ENCODE assay signal across 8 cellular contexts in genomic region chr5:134289509-134290113, GRCh38.
A peak's percentile ranks its signal among the peaks of the same experiment; 100 is the strongest.
DNase-seq lines count a peak whose midpoint lies in the region; ATAC-seq and TF ChIP-seq lines count a peak whose summit lies in the region.

No MANE protein-coding gene starts in this region.

- H3K4me3 Mint-ChIP-seq in activated naive CD8-positive, alpha-beta T cell treated with anti-CD3 and anti-CD28 coated beads, Interleukin-2, amount 10 ng/mL, durations not matched to agents 7 days and 5 days, result no peak overlapping the region

- no peaks in the 10 kb centered on the region for H3K27me3 ChIP-seq in PC-3 (ENCODE audit: low read length)

- no peak overlapping the region for H3K9ac ChIP-seq in PC-3 (ENCODE audit: low read length)

- peaks cover 17% of the 10 kb centered on the region for H3K27me3 Mint-ChIP-seq in activated naive CD8-positive, alpha-beta T cell treated with anti-CD3 and anti-CD28 coated beads, Interleukin-2, amount 10 ng/mL, durations not matched to agents 7 days and 5 days

- ATAC-seq in PC-3 (peak; percentile 89), Right ventricle myocardium superior (ENCODE audit: poor library complexity) (peak; percentile 95), HG03460 (IDR thresholded peaks at IDR 0.05; ENCODE audit: unreplicated experiment) (no peak), GM19467 (IDR thresholded peaks at IDR 0.05; ENCODE audit: unreplicated experiment) (no peak)
- ATAC-seq in activated naive CD8-positive, alpha-beta T cell treated with anti-CD3 and anti-CD28 coated beads, Interleukin-2, amount 10 ng/mL, durations not matched to agents 7 days and 5 days (ENCODE audit: low read depth), result peak; percentile 73

- DNase-seq in DMS53 treated with DMSO at 0.1 percent for 48 hours (lab: John Stamatoyannopoulos, UW; ENCODE audit: unreplicated experiment) (peak; percentile 75), HS-5 (ENCODE audit: low read depth) (peak; percentile 58), PC-3 (peak; percentile 75), Right ventricle myocardium superior (no peak), pons (ENCODE audit: low spot score) (peak; percentile 90)
- no peak for DNase-seq in activated naive CD8-positive, alpha-beta T cell treated with anti-CD3 and anti-CD28 coated beads, Interleukin-2, amount 10 ng/mL, durations not matched to agents 7 days and 5 days

- peaks cover 3% of the 10 kb centered on the region for H3K4me1 Mint-ChIP-seq in activated naive CD8-positive, alpha-beta T cell treated with anti-CD3 and anti-CD28 coated beads, Interleukin-2, amount 10 ng/mL, durations not matched to agents 7 days and 5 days

- no peaks in the 10 kb centered on the region for H3K79me2 ChIP-seq in PC-3 (ENCODE audit: low read length)

- H3K9me2 ChIP-seq in PC-3 (replicated peaks; ENCODE audit: low read length), result no peaks in the 10 kb centered on the region

- no peak overlapping the region for H3K27ac ChIP-seq in PC-3 (ENCODE audit: low read length)

- CTCF ChIA-PET in PC-3 (lab: Charles Lee), result interaction anchor here (0.8 to 1.0 kb wide), 2 partner anchors 107 to 216 kb away, joined by 4 to 9 read pairs; no protein-coding TSS in a partner anchor

- POLR2A ChIA-PET in PC-3 (lab: Charles Lee; ENCODE audit: unreplicated experiment), result no interaction called here
- POLR2A ChIA-PET in activated naive CD8-positive, alpha-beta T cell treated with anti-CD3 and anti-CD28 coated beads, Interleukin-2, amount 10 ng/mL, durations not matched to agents 7 days and 5 days (lab: Charles Lee), result no interaction called here

- peaks cover 4% of the 10 kb centered on the region for H3K36me3 Mint-ChIP-seq in activated naive CD8-positive, alpha-beta T cell treated with anti-CD3 and anti-CD28 coated beads, Interleukin-2, amount 10 ng/mL, durations not matched to agents 7 days and 5 days

- no peak overlapping the region for H3K4me3 ChIP-seq in PC-3 (ENCODE audit: low read length)

- H3K9me3 Mint-ChIP-seq in activated naive CD8-positive, alpha-beta T cell treated with anti-CD3 and anti-CD28 coated beads, Interleukin-2, amount 10 ng/mL, durations not matched to agents 7 days and 5 days, result peaks cover 6% of the 10 kb centered on the region

- peak; percentile 79 for TF ChIP-seq CTCF in PC-3 (conservative IDR thresholded peaks at IDR 0.05; ENCODE audit: low read depth, low read length)

- no peaks in the 10 kb centered on the region for H3K4me1 ChIP-seq in PC-3 (ENCODE audit: insufficient read depth, low read length)

- H2AFZ ChIP-seq in PC-3 (ENCODE audit: low read length), result no peak overlapping the region

- H3F3A ChIP-seq in PC-3 (ENCODE audit: low read length, unreplicated experiment), result no peaks in the 10 kb centered on the region

- H3K9me3 ChIP-seq in PC-3 (ENCODE audit: low read length), result no peaks in the 10 kb centered on the region

- H4K20me1 ChIP-seq in PC-3 (ENCODE audit: low read length), result no peaks in the 10 kb centered on the region

- no peaks in the 10 kb centered on the region for H3K36me3 ChIP-seq in PC-3 (ENCODE audit: low read depth, low read length)

- no TSS peak for BruUV-seq in PC-3 (replicated peaks; lab: Mats Ljungman, UMichigan)

- no peak overlapping the region for H3K27ac Mint-ChIP-seq in activated naive CD8-positive, alpha-beta T cell treated with anti-CD3 and anti-CD28 coated beads, Interleukin-2, amount 10 ng/mL, durations not matched to agents 7 days and 5 days

- H3K4me2 ChIP-seq in PC-3 (ENCODE audit: low read length), result no peak overlapping the region

- intact Hi-C loops in PC-3 (cut with micrococcal nuclease) (loop anchor here (1.0 kb wide), 3 partner anchors 44 to 105 kb away; partner anchors contain the start of gene PPP2CA), Right ventricle myocardium superior (cut with DNase I) (loop anchor here (1.0 kb wide), 1 partner anchor 105 kb away; no protein-coding TSS in a partner anchor)

Comparison
In these comparisons a context has a peak if more than half of its experiments do, and no peak if none do; other contexts are left out.
1. DNase-seq: peak in DMS53 treated with DMSO at 0.1 percent for 48 hours (single experiment), HS-5 (single experiment), PC-3 (single experiment) and pons (single experiment); none in activated naive CD8-positive, alpha-beta T cell treated with anti-CD3 and anti-CD28 coated beads, Interleukin-2, amount 10 ng/mL, durations not matched to agents 7 days and 5 days (single experiment) and Right ventricle myocardium superior (single experiment).
2. ATAC-seq: peak in PC-3 (single experiment), activated naive CD8-positive, alpha-beta T cell treated with anti-CD3 and anti-CD28 coated beads, Interleukin-2, amount 10 ng/mL, durations not matched to agents 7 days and 5 days (single experiment) and Right ventricle myocardium superior (single experiment); none in HG03460 (single experiment) and GM19467 (single experiment).